ENCODE assay signal across 1 cellular context in genomic region chr11:123180574-123180973, GRCh38.
TF ChIP-seq lines count a peak whose summit lies in the region.

No MANE protein-coding gene starts in this region.

TF ChIP-seq in SK-N-SH, 30 proteins besides CTCF, POLR2A, EP300 and RAD21:
- TF ChIP-seq REST (IDR thresholded peaks at IDR 0.05; ENCODE audit: low read depth, low read length) = no peak
- no peak for TF ChIP-seq SMC3 (IDR thresholded peaks at IDR 0.05; ENCODE audit: low read depth, low read length)
- TF ChIP-seq RCOR1 (IDR thresholded peaks at IDR 0.05; ENCODE audit: low read length) = no peak
- TF ChIP-seq SIN3A (IDR thresholded peaks at IDR 0.05; ENCODE audit: borderline replicate concordance, low read depth, low read length) = no peak
- TF ChIP-seq YY1 (IDR thresholded peaks at IDR 0.05; ENCODE audit: low read depth) = no peak
- TF ChIP-seq NRF1 (IDR thresholded peaks at IDR 0.05; ENCODE audit: low read depth, low read length) = no peak
- TF ChIP-seq POLR2AphosphoS5 (IDR thresholded peaks at IDR 0.05; ENCODE audit: low read depth, low read length) = no peak
- TF ChIP-seq TAF1 (IDR thresholded peaks at IDR 0.05; ENCODE audit: borderline replicate concordance, low read depth, low read length) = no peak
- TF ChIP-seq TEAD4 (IDR thresholded peaks at IDR 0.05; ENCODE audit: borderline replicate concordance, insufficient read depth) = no peak
- TF ChIP-seq MXI1 (IDR thresholded peaks at IDR 0.05; ENCODE audit: low read depth, low read length) = no peak
- TF ChIP-seq TCF12 (IDR thresholded peaks at IDR 0.05) = no peak
- TF ChIP-seq USF1 (IDR thresholded peaks at IDR 0.05; ENCODE audit: borderline replicate concordance, low read depth) = no peak
- TF ChIP-seq EZH2phosphoT487 (IDR thresholded peaks at IDR 0.05; ENCODE audit: borderline replicate concordance, low read depth) = no peak
- TF ChIP-seq RXRA (IDR thresholded peaks at IDR 0.05; ENCODE audit: borderline replicate concordance, low read depth) = no peak
- no peak for TF ChIP-seq CHD2 (IDR thresholded peaks at IDR 0.05; ENCODE audit: low read length, partially characterized antibody)
- no peak for TF ChIP-seq FOXJ3 (CRISPR knock-in tag; IDR thresholded peaks at IDR 0.05)
- TF ChIP-seq MEF2A (IDR thresholded peaks at IDR 0.05; ENCODE audit: borderline replicate concordance, low read depth) = no peak
TF ChIP-seq in SK-N-SH: peak in this region for 0.
